Comparison of ENCODE assay signal across 16 cellular contexts in genomic region chr3:150682819-150683218, GRCh38. TPM values are rescaled to one million over a fixed set of nuclear protein-coding genes. Genes with fewer than 3 reads are reported as not detected.
DNase-seq lines count a peak whose midpoint lies in the region; ATAC-seq, FAIRE-seq and TF ChIP-seq lines count a peak whose summit lies in the region.
"Had no signal": no experiment of that assay in that cellular context is flagged by ENCODE, and none has a peak within 500 bp of the region (broad histone marks: within the 10 kb centered on the region; RNA-seq: fewer than 3 reads in every experiment).

No MANE protein-coding gene starts in this region.

- BruUV-seq in IMR-90 (replicated peaks; lab: Mats Ljungman, UMichigan) (no TSS peak), GM12878 (replicated peaks; lab: Mats Ljungman, UMichigan) (no TSS peak)

- in situ Hi-C loops in IMR-90 (cut with MboI; ENCODE audit: low sequenced_read_pairs): no loop called here
- in situ Hi-C loops in GM12878 (cut with MboI): no loop called here

- H3K4me3 ChIP-seq in IMR-90 (ENCODE audit: insufficient read depth, low read depth, low read length) (no peak overlapping the region), GM12878 (no peak overlapping the region)
- H3K4me3 ChIP-seq: HAP-1 had no signal

- H2AFZ ChIP-seq in IMR-90 (replicated peaks; ENCODE audit: low read length, poor library complexity) (peak overlapping the region; percentile 14), GM12878 (ENCODE audit: control insufficient read depth, low read depth, low read length) (no peak overlapping the region)

- TF ChIP-seq EP300 in GM12878 (IDR thresholded peaks at IDR 0.05; ENCODE audit: borderline replicate concordance in 1 of 2, control insufficient read depth in 1 of 2, low read depth in 2 of 2, low read length in 2 of 2): no peak

- TF ChIP-seq CTCF in activated CD8-positive, alpha-beta T cell treated with anti-CD3 and anti-CD28 coated beads for 36 hours (IDR thresholded peaks at IDR 0.05): no peak
- TF ChIP-seq CTCF in IMR-90 (conservative IDR thresholded peaks at IDR 0.05; ENCODE audit: low read depth, low read length) (no peak), GM12878 (IDR thresholded peaks at IDR 0.05 in 2 of 3, conservative IDR thresholded peaks at IDR 0.05 in 1 of 3; ENCODE audit: control insufficient read depth in 2 of 3, extremely low read depth in 1 of 3, insufficient read depth in 1 of 3, low read depth in 3 of 3, low read length in 3 of 3) (no peak)

- no peak overlapping the region for H2BK20ac ChIP-seq in IMR-90 (ENCODE audit: low read depth, low read length)

- H3K9me3 ChIP-seq in IMR-90 (ENCODE audit: control insufficient read depth, insufficient read depth, low read length) (no peaks in the 10 kb centered on the region), GM12878 (replicated peaks; ENCODE audit: control insufficient read depth, insufficient read depth, low read length) (peaks cover 12% of the 10 kb centered on the region)
- H3K9me3 ChIP-seq: HAP-1 had no signal

- no peaks in the 10 kb centered on the region for H3K27me3 Mint-ChIP-seq in activated CD8-positive, alpha-beta T cell treated with anti-CD3 and anti-CD28 coated beads, Interleukin-2, amount 10 ng/mL, durations not matched to agents 7 days and 5 days (ENCODE audit: low read depth)
- no peaks in the 10 kb centered on the region for H3K27me3 Mint-ChIP-seq in activated CD8-positive, alpha-beta T cell treated with anti-CD3 and anti-CD28 coated beads for 36 hours
- no peaks in the 10 kb centered on the region for H3K27me3 Mint-ChIP-seq in stimulated activated naive B cell treated with anti-CD40 and anti-IgM and Interleukin-4, amounts not matched to agents 10 μg/mL and 1 μg/mL and 100 μg/mL, for 72 hours
- H3K27me3 Mint-ChIP-seq: CD4-positive, CD25-positive, alpha-beta regulatory T cell had no signal

- peak; percentile 7 for FAIRE-seq in GM12878 (lab: Jason Lieb, UNC)
- FAIRE-seq: A204.1, GM12891, H1 had no signal

- H3K9me1 ChIP-seq in IMR-90 (ENCODE audit: insufficient read depth, low read length): no peaks in the 10 kb centered on the region; the same call in 1 of the 2 replicates

- H2BK15ac ChIP-seq in IMR-90 (ENCODE audit: low read depth, low read length): no peak overlapping the region

- no peaks in the 10 kb centered on the region for H3K79me2 ChIP-seq in GM12878 (ENCODE audit: control insufficient read depth, insufficient read depth, low read length)

- no peak for DNase-seq in activated CD8-positive, alpha-beta T cell treated with anti-CD3 and anti-CD28 coated beads, Interleukin-2, amount 10 ng/mL, durations not matched to agents 7 days and 5 days
- no peak for DNase-seq in activated CD8-positive, alpha-beta T cell treated with anti-CD3 and anti-CD28 coated beads for 36 hours
- DNase-seq in IMR-90 (no peak), GM12878 (ENCODE audit: low read depth, low spot score) (no peak)
- no peak for DNase-seq in stimulated activated naive B cell treated with anti-CD40 and anti-IgM and Interleukin-4, amounts not matched to agents 10 μg/mL and 1 μg/mL and 100 μg/mL, for 72 hours
- no peak for DNase-seq in activated CD4-positive, CD25-positive, alpha-beta regulatory T cell treated with anti-CD3 and anti-CD28 coated beads, Interleukin-2, amount 50 U/mL, for 72 hours
- DNase-seq: CD4-positive, CD25-positive, alpha-beta regulatory T cell; DMS79 had no signal

- H3K9me3 Mint-ChIP-seq in activated CD8-positive, alpha-beta T cell treated with anti-CD3 and anti-CD28 coated beads, Interleukin-2, amount 10 ng/mL, durations not matched to agents 7 days and 5 days (ENCODE audit: insufficient read depth): no peaks in the 10 kb centered on the region
- H3K9me3 Mint-ChIP-seq in activated CD8-positive, alpha-beta T cell treated with anti-CD3 and anti-CD28 coated beads for 36 hours: no peaks in the 10 kb centered on the region
- H3K9me3 Mint-ChIP-seq in stimulated activated naive B cell treated with anti-CD40 and anti-IgM and Interleukin-4, amounts not matched to agents 10 μg/mL and 1 μg/mL and 100 μg/mL, for 72 hours: no peaks in the 10 kb centered on the region
- H3K9me3 Mint-ChIP-seq: CD4-positive, CD25-positive, alpha-beta regulatory T cell had no signal

- H2BK120ac ChIP-seq in IMR-90 (ENCODE audit: low read depth, low read length): no peak overlapping the region

- no peak overlapping the region for H3K56ac ChIP-seq in IMR-90 (ENCODE audit: extremely low read depth, insufficient read depth, low read length)

- H3K18ac ChIP-seq in IMR-90 (ENCODE audit: low read depth, low read length): no peak overlapping the region

- H3K4ac ChIP-seq in IMR-90 (ENCODE audit: low read depth, low read length): no peak overlapping the region

- H4K20me1 ChIP-seq in IMR-90 (ENCODE audit: insufficient read depth, low read length) (no peaks in the 10 kb centered on the region), GM12878 (ENCODE audit: control insufficient read depth, insufficient read depth) (no peaks in the 10 kb centered on the region)

- no peak overlapping the region for H2AK9ac ChIP-seq in IMR-90 (replicated peaks; ENCODE audit: low read depth, low read length, poor library complexity)

- RAD21 ChIA-PET in GM12878 (lab: Charles Lee; ENCODE audit: unreplicated experiment): no interaction called here

- H4K8ac ChIP-seq in IMR-90 (ENCODE audit: low read depth in 2 of 2, low read length in 2 of 2): no peak overlapping the region

- TF ChIP-seq RAD21 in IMR-90 (IDR thresholded peaks at IDR 0.05; ENCODE audit: low read length): no peak
- TF ChIP-seq RAD21 in GM12878 (IDR thresholded peaks at IDR 0.05; ENCODE audit: insufficient read depth, low read depth, low read length): no peak

- H3K27ac ChIP-seq in IMR-90 (ENCODE audit: insufficient read depth, low read length): no peak overlapping the region
- H3K27ac ChIP-seq in GM12878 (ENCODE audit: control insufficient read depth, insufficient read depth): no peak overlapping the region
- H3K27ac ChIP-seq: KMS-11 had no signal

- intact Hi-C loops in activated CD8-positive, alpha-beta T cell treated with anti-CD3 and anti-CD28 coated beads for 36 hours (cut with micrococcal nuclease): no loop called here
- intact Hi-C loops in IMR-90 (cut with micrococcal nuclease): no loop called here
- intact Hi-C loops in GM12878 (cut with micrococcal nuclease; ENCODE audit: unreplicated experiment): no loop called here

- H3K4me1 ChIP-seq in IMR-90 (ENCODE audit: control insufficient read depth, insufficient read depth, low read length) (no peaks in the 10 kb centered on the region), GM12878 (ENCODE audit: control insufficient read depth, insufficient read depth, low read length) (peaks cover 13% of the 10 kb centered on the region)
- H3K4me1 ChIP-seq: HAP-1 had no signal

- H2AK5ac ChIP-seq in IMR-90 (ENCODE audit: low read depth, low read length): no peak overlapping the region

- CTCF ChIA-PET in activated CD8-positive, alpha-beta T cell treated with anti-CD3 and anti-CD28 coated beads, Interleukin-2, amount 10 ng/mL, durations not matched to agents 7 days and 5 days (lab: Charles Lee): no interaction called here
- CTCF ChIA-PET in activated CD8-positive, alpha-beta T cell treated with anti-CD3 and anti-CD28 coated beads for 36 hours (lab: Charles Lee): no interaction called here
- CTCF ChIA-PET in IMR-90 (lab: Yijun Ruan, JAX): no interaction called here
- CTCF ChIA-PET in GM12878 (lab: Yijun Ruan, JAX): interaction anchor here (1.2 kb wide), 1 partner anchor 105 kb away, joined by 5 read pairs; no protein-coding TSS in a partner anchor

- TF ChIP-seq POLR2A in IMR-90 (IDR thresholded peaks at IDR 0.05; ENCODE audit: low read depth, low read length) (no peak), GM12878 (IDR thresholded peaks at IDR 0.05; ENCODE audit: low read depth, low read length) (no peak)

- no peak overlapping the region for H3K9ac ChIP-seq in IMR-90 (ENCODE audit: low read depth, low read length)
- no peak overlapping the region for H3K9ac ChIP-seq in GM12878 (ENCODE audit: control insufficient read depth, insufficient read depth, low read length)
- H3K9ac ChIP-seq: KMS-11 had no signal

- no peak overlapping the region for H3K4me3 Mint-ChIP-seq in activated CD8-positive, alpha-beta T cell treated with anti-CD3 and anti-CD28 coated beads, Interleukin-2, amount 10 ng/mL, durations not matched to agents 7 days and 5 days
- no peak overlapping the region for H3K4me3 Mint-ChIP-seq in activated CD8-positive, alpha-beta T cell treated with anti-CD3 and anti-CD28 coated beads for 36 hours
- no peak overlapping the region for H3K4me3 Mint-ChIP-seq in stimulated activated naive B cell treated with anti-CD40 and anti-IgM and Interleukin-4, amounts not matched to agents 10 μg/mL and 1 μg/mL and 100 μg/mL, for 72 hours
- H3K4me3 Mint-ChIP-seq: CD4-positive, CD25-positive, alpha-beta regulatory T cell had no signal

- peaks cover 5% of the 10 kb centered on the region for H3K27me3 ChIP-seq in IMR-90 (ENCODE audit: control insufficient read depth, insufficient read depth, low read length)
- no peaks in the 10 kb centered on the region for H3K27me3 ChIP-seq in GM12878 (replicated peaks in 1 of 2; ENCODE audit: control insufficient read depth in 2 of 2, insufficient read depth in 2 of 2, low read length in 1 of 2)

- no peak overlapping the region for H3K23ac ChIP-seq in IMR-90 (ENCODE audit: low read depth, low read length)

- H4K5ac ChIP-seq in IMR-90 (ENCODE audit: low read depth, low read length): no peak overlapping the region

- H3K36me3 ChIP-seq in IMR-90 (ENCODE audit: control insufficient read depth, insufficient read depth, low read length) (no peaks in the 10 kb centered on the region), GM12878 (ENCODE audit: control insufficient read depth in 2 of 2, insufficient read depth in 2 of 2, low read length in 1 of 2) (no peaks in the 10 kb centered on the region)
- H3K36me3 ChIP-seq: HAP-1 had no signal

- H3K4me2 ChIP-seq in IMR-90 (ENCODE audit: low read depth, low read length) (no peak overlapping the region), GM12878 (ENCODE audit: control insufficient read depth, insufficient read depth) (no peak overlapping the region)
- H3K4me2 ChIP-seq: KMS-11 had no signal

- H3K27ac Mint-ChIP-seq in activated CD8-positive, alpha-beta T cell treated with anti-CD3 and anti-CD28 coated beads, Interleukin-2, amount 10 ng/mL, durations not matched to agents 7 days and 5 days: peak overlapping the region; percentile 3
- no peak overlapping the region for H3K27ac Mint-ChIP-seq in activated CD8-positive, alpha-beta T cell treated with anti-CD3 and anti-CD28 coated beads for 36 hours
- H3K27ac Mint-ChIP-seq in stimulated activated naive B cell treated with anti-CD40 and anti-IgM and Interleukin-4, amounts not matched to agents 10 μg/mL and 1 μg/mL and 100 μg/mL, for 72 hours: peak overlapping the region; percentile 72
- H3K27ac Mint-ChIP-seq: CD4-positive, CD25-positive, alpha-beta regulatory T cell had no signal

- POLR2A ChIA-PET in activated CD8-positive, alpha-beta T cell treated with anti-CD3 and anti-CD28 coated beads, Interleukin-2, amount 10 ng/mL, durations not matched to agents 7 days and 5 days (lab: Charles Lee): no interaction called here
- POLR2A ChIA-PET in activated CD8-positive, alpha-beta T cell treated with anti-CD3 and anti-CD28 coated beads for 36 hours (lab: Charles Lee): no interaction called here
- POLR2A ChIA-PET in IMR-90 (lab: Charles Lee; ENCODE audit: unreplicated experiment): no interaction called here
- POLR2A ChIA-PET in GM12878 (lab: Charles Lee): interaction anchor here (0.6 kb wide), 1 partner anchor 30 kb away, joined by 3 read pairs; no protein-coding TSS in a partner anchor

- H3K36me3 Mint-ChIP-seq in activated CD8-positive, alpha-beta T cell treated with anti-CD3 and anti-CD28 coated beads, Interleukin-2, amount 10 ng/mL, durations not matched to agents 7 days and 5 days (ENCODE audit: low read depth): peaks cover 4% of the 10 kb centered on the region
- H3K36me3 Mint-ChIP-seq in activated CD8-positive, alpha-beta T cell treated with anti-CD3 and anti-CD28 coated beads for 36 hours (ENCODE audit: low read depth): no peaks in the 10 kb centered on the region
- no peaks in the 10 kb centered on the region for H3K36me3 Mint-ChIP-seq in stimulated activated naive B cell treated with anti-CD40 and anti-IgM and Interleukin-4, amounts not matched to agents 10 μg/mL and 1 μg/mL and 100 μg/mL, for 72 hours
- H3K36me3 Mint-ChIP-seq: CD4-positive, CD25-positive, alpha-beta regulatory T cell had no signal

- no peak overlapping the region for H2BK5ac ChIP-seq in IMR-90 (ENCODE audit: low read depth, low read length, poor library complexity, severe bottlenecking)

- ATAC-seq in activated CD8-positive, alpha-beta T cell treated with anti-CD3 and anti-CD28 coated beads, Interleukin-2, amount 10 ng/mL, durations not matched to agents 7 days and 5 days: no peak
- no peak for ATAC-seq in activated CD8-positive, alpha-beta T cell treated with anti-CD3 and anti-CD28 coated beads for 36 hours
- ATAC-seq in IMR-90 (ENCODE audit: low read depth) (no peak), GM12878 (no peak), HG02840 (IDR thresholded peaks at IDR 0.05; ENCODE audit: low FRiP score, unreplicated experiment) (no peak)
- no peak for ATAC-seq in stimulated activated naive B cell treated with anti-CD40 and anti-IgM and Interleukin-4, amounts not matched to agents 10 μg/mL and 1 μg/mL and 100 μg/mL, for 72 hours (replicated peaks)

- no peak overlapping the region for H4K91ac ChIP-seq in IMR-90 (ENCODE audit: insufficient read depth, low read depth, low read length)

- SMC1A ChIA-PET in GM12878 (lab: Charles Lee; ENCODE audit: uncharacterized antibody, unreplicated experiment): interaction anchor here (1.1 kb wide), 1 partner anchor 10 kb away, joined by 3 read pairs; no protein-coding TSS in a partner anchor

- peaks cover 27% of the 10 kb centered on the region for H3K4me1 Mint-ChIP-seq in activated CD8-positive, alpha-beta T cell treated with anti-CD3 and anti-CD28 coated beads, Interleukin-2, amount 10 ng/mL, durations not matched to agents 7 days and 5 days (ENCODE audit: low read depth)
- H3K4me1 Mint-ChIP-seq in activated CD8-positive, alpha-beta T cell treated with anti-CD3 and anti-CD28 coated beads for 36 hours (ENCODE audit: low read depth): peaks cover 19% of the 10 kb centered on the region
- H3K4me1 Mint-ChIP-seq in stimulated activated naive B cell treated with anti-CD40 and anti-IgM and Interleukin-4, amounts not matched to agents 10 μg/mL and 1 μg/mL and 100 μg/mL, for 72 hours: peaks cover 18 to 29% of the 10 kb centered on the region in 2 donors

- dilution Hi-C loops in IMR-90 (cut with HindIII; ENCODE audit: low sequenced_read_pairs, unreplicated experiment): no loop called here

- no peaks in the 10 kb centered on the region for H3K79me1 ChIP-seq in IMR-90 (ENCODE audit: low read depth in 1 of 2, low read length in 2 of 2)

- H3K14ac ChIP-seq in IMR-90 (replicated peaks; ENCODE audit: low read depth, low read length): no peak overlapping the region

RNA-seq across cellular contexts. Expression of gene ERICH6, which starts 20.9 kb away (rescaled TPM):
- total RNA-seq in activated CD8-positive, alpha-beta T cell treated with anti-CD3 and anti-CD28 coated beads, Interleukin-2, amount 10 ng/mL, durations not matched to agents 7 days and 5 days: under 1 TPM; 0.21 to 0.60 TPM
- total RNA-seq in activated CD8-positive, alpha-beta T cell treated with anti-CD3 and anti-CD28 coated beads for 36 hours: not detected
- total RNA-seq in IMR-90 (2012; rRNA removed) (under 0.01 TPM in 1 of 2 replicates, not detected in the other), GM12878 (2014; rRNA removed) (0.06 TPM in 1 of 2 replicates, not detected in the other), GM12878 (2014; rRNA removed; fragmentation: Illumina TruSeq; extraction: Trizol) (0.04 and 0.09 TPM in 2 replicates), GM12878 (2021) (0.40 TPM in 1 of 2 replicates, not detected in the other)
- polyA plus RNA-seq in IMR-90 (2012; rRNA removed) (not detected in 2 replicates), GM12878 (2011; rRNA removed) (not detected in 2 replicates), GM12878 (2014; fragmentation: Illumina TruSeq; extraction: Trizol) (not detected in 2 replicates), GM12878 (2014; fragmentation: Nextera tagmentation; extraction: Ambion mirVana) (under 1 TPM in 1 of 2 experiments, not detected in 1; 0.40 TPM), GM12878 (2014; rRNA removed) (not detected in 2 replicates), GM12878 (2016; fragmentation: Nextera tagmentation; extraction: Ambion mirVana) (under 1 TPM in 1 of 2 experiments, not detected in 1; 0.39 TPM)
- not detected in 2 replicates for polyA plus RNA-seq in IMR-90 (2012; cell fraction: cytosol; rRNA removed)
- polyA plus RNA-seq in IMR-90 (2012; cell fraction: nucleus; rRNA removed; ENCODE audit: low replicate concordance): 0.03 TPM in 1 of 2 replicates, not detected in the other
- total RNA-seq in GM12878 (2013; cell fraction: nucleolus; rRNA removed): not detected in 2 replicates
- polyA plus RNA-seq in GM12878 (2011; ENCODE audit: low read depth): not detected
- polyA plus RNA-seq in GM12878 (2011; cell fraction: cytosol; rRNA removed): 0.18 TPM in 1 of 2 replicates, not detected in the other
- 0.25 TPM in 1 of 2 replicates, not detected in the other for polyA plus RNA-seq in GM12878 (2011; cell fraction: nucleus; rRNA removed)
- 0.09 TPM in 1 of 2 replicates, not detected in the other for polyA plus RNA-seq in GM12878 (2012)
- not detected in 2 replicates for polyA minus RNA-seq in GM12878 (2011; rRNA and poly(A)+ RNA removed)
- polyA minus RNA-seq in GM12878 (2011; cell fraction: cytosol; rRNA and poly(A)+ RNA removed): 0.42 TPM in 1 of 2 replicates, not detected in the other
- polyA minus RNA-seq in GM12878 (2011; cell fraction: nucleus; rRNA and poly(A)+ RNA removed): 0.12 TPM in 1 of 2 replicates, not detected in the other
- total RNA-seq: CD4-positive, CD25-positive, alpha-beta regulatory T cell; G401; H1 had no signal
- polyA plus RNA-seq: BJ, H1 had no signal
